In genomic region chrX:17809984-17810383, GRCh38 we compare ENCODE assay signal across 9 cellular contexts. TPM values are rescaled to one million over a fixed set of nuclear protein-coding genes. Genes with fewer than 3 reads are reported as not detected.
"Had no signal": no experiment of that assay in that cellular context is flagged by ENCODE, and none has a peak within 500 bp of the region (broad histone marks: within the 10 kb centered on the region; RNA-seq: fewer than 3 reads in every experiment).

No MANE protein-coding gene starts in this region.

- FAIRE-seq: G401.6, GM12878, GM12891, GM12892, GM18507, GM19239 had no signal

- DNase-seq: GDM1, GF-D8 had no signal

- H3K4me3 ChIP-seq: GM12878 had no signal

- ATAC-seq: GM12878 had no signal

RNA-seq across cellular contexts. Expression of gene RAI2, which starts 51.1 kb away (rescaled TPM):
- total RNA-seq: G401, GM12878 had no signal
- polyA plus RNA-seq: GM12878 had no signal
